8 cellular contexts compared by ENCODE assay signal in genomic region chr15:75455424-75455981, GRCh38. TPM values are rescaled to one million over a fixed set of nuclear protein-coding genes. Genes with fewer than 3 reads are reported as not detected.
DNase-seq lines count a peak whose midpoint lies in the region; ATAC-seq and TF ChIP-seq lines count a peak whose summit lies in the region.

No MANE protein-coding gene starts in this region.

- CTCF ChIA-PET in AG04450 (lab: Charles Lee), result interaction anchor here (1.1 kb wide), 1 partner anchor 183 kb away, joined by 4 read pairs; no protein-coding TSS in a partner anchor

- DNase-seq in AG04450 (ENCODE audit: low read depth, low spot score) (peak; percentile 36), H4 (ENCODE audit: low spot score) (peak; percentile 63), NCI-H526 (lab: John Stamatoyannopoulos, UW) (peak; percentile 60 to 85), cortex of kidney (lab: John Stamatoyannopoulos, UW) (peak; percentile 25), left kidney (ENCODE audit: low read depth, low spot score) (peak; percentile 95)
- DNase-seq in activated CD4-positive, alpha-beta T cell treated with anti-CD3 and anti-CD28 coated beads, Interleukin-2, amount 50 U/mL, for 24 hours (ENCODE audit: low read depth in 1 of 2, low spot score in 1 of 2), result peak; percentile 74 to 81
- DNase-seq in stimulated activated CD4-positive, alpha-beta T cell treated with anti-CD3 and anti-CD28 coated beads, Interleukin-1b, Interleukin-23, amount 100 ng/mL, for 4 hours (ENCODE audit: low read depth in 2 of 2), result peak; percentile 86 to 87

- no peaks in the 10 kb centered on the region; the same call in 1 of the 2 replicates for H3K9me3 ChIP-seq in AG04450 (ENCODE audit: control insufficient read depth, insufficient read depth, low read length)

- no peaks in the 10 kb centered on the region for H3K27me3 ChIP-seq in AG04450 (ENCODE audit: control insufficient read depth, insufficient read depth, low read length)

- POLR2A ChIA-PET in AG04450 (lab: Yijun Ruan, JAX), result interaction anchor here (0.5 to 2.5 kb wide), 5 partner anchors 13 to 205 kb away, joined by 3 to 18 read pairs (median 3); partner anchors contain the start of gene MAN2C1

- no peak for TF ChIP-seq CTCF in AG04450 (IDR thresholded peaks at IDR 0.05; ENCODE audit: low read depth, low read length)

- peak overlapping the region; percentile 96 for H3K27ac ChIP-seq in AG04450 (ENCODE audit: low read depth, low read length)

- no peak for ATAC-seq in HG02938 (IDR thresholded peaks at IDR 0.05; ENCODE audit: unreplicated experiment)

- H3K4me3 ChIP-seq in AG04450 (ENCODE audit: low read depth, low read length), result peak overlapping the region; percentile 85

RNA-seq across cellular contexts. Expression of gene SIN3A, which starts 4.0 kb away (rescaled TPM):
- polyA plus RNA-seq in AG04450 (2011; rRNA removed), result 27.4 and 28.0 TPM in 2 replicates
- 60.9 and 66.8 TPM in 2 replicates for polyA minus RNA-seq in AG04450 (2011; rRNA and poly(A)+ RNA removed)
- 23.9 and 24.4 TPM in 2 replicates for total RNA-seq in H4 (2014; rRNA removed; shearing (Covaris generic))

Comparison
In these comparisons a context has a peak if more than half of its experiments do, and no peak if none do; other contexts are left out.
1. DNase-seq: peak in every context shown above with its lines; median percentile 95 in left kidney; 86 in stimulated activated CD4-positive, alpha-beta T cell treated with anti-CD3 and anti-CD28 coated beads, Interleukin-1b, Interleukin-23, amount 100 ng/mL, for 4 hours; 78 in activated CD4-positive, alpha-beta T cell treated with anti-CD3 and anti-CD28 coated beads, Interleukin-2, amount 50 U/mL, for 24 hours; 72 in NCI-H526; 63 in H4; 36 in AG04450; 25 in cortex of kidney.